Comparison of ENCODE assay signal across 7 cellular contexts in the genomic region with DNA sequence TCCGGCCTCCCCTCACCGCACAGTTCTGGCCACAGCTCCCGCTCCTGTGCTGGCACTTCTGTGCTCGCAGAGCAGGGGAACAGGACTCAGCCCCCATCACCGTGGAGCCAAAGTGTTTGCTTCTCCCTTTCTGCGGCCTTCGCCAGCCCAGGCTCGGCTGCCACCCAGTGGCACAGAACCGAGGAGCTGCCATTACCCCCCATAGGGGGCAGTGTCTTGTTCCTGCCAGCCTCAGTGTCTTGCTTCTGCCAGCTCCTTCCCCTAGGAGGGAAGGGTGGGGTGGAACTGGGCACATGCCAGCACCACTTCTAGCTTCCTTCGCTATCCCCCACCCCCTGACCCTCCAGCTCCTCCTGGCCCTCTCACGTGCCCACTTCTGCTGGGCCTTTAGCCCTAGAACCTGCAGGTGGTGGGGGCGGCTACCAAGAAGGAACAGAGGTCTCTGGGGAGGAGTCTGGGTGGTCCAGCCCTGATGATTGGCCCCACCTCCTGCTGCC. TPM values are rescaled to one million over a fixed set of nuclear protein-coding genes. Genes with fewer than 3 reads are reported as not detected.
DNase-seq lines count a peak whose midpoint lies in the region; ATAC-seq and TF ChIP-seq lines count a peak whose summit lies in the region.

No MANE protein-coding gene starts in this region.

- peak overlapping the region; percentile 62 to 88 (median 83) for H3K27ac ChIP-seq in stomach

- no peaks in the 10 kb centered on the region for H3K27me3 ChIP-seq in stomach

- DNase-seq in EL: peak; percentile 26
- DNase-seq in M059J (ENCODE audit: low read depth): peak; percentile 26
- DNase-seq in astrocyte of the spinal cord (ENCODE audit: low read depth, low spot score): peak; percentile 41
- DNase-seq in iPS-NIHi11 (ENCODE audit: low spot score): peak; percentile 77
- DNase-seq in stomach: peak; percentile 68
- DNase-seq in NCI-H82 (lab: John Stamatoyannopoulos, UW): no peak

- 31 to 42% (median 41%) methylated on average over 8 to 12 of the region's 12 CpGs for WGBS in stomach, 5 donors

- H3K36me3 ChIP-seq in stomach: peaks cover 63 to 99% (median 81%) of the 10 kb centered on the region in 4 donors

- in situ Hi-C loops in astrocyte of the spinal cord (cut with HindIII; ENCODE audit: low sequenced_read_pairs): no loop called here

- TF ChIP-seq CTCF in astrocyte of the spinal cord (IDR thresholded peaks at IDR 0.05; ENCODE audit: low read depth, low read length) (peak; percentile 85), stomach (IDR thresholded peaks at IDR 0.05) (peak in 5 of 7 experiments; percentile 28 to 71 (median 64))

- TF ChIP-seq EP300 in stomach (IDR thresholded peaks at IDR 0.05): no peak

- H3K4me1 ChIP-seq in stomach: peaks cover 22 to 64% (median 45%) of the 10 kb centered on the region in 4 donors

- H3K4me3 ChIP-seq in astrocyte of the spinal cord (ENCODE audit: low read depth, low read length): no peak overlapping the region
- peak overlapping the region in 1 of 4 donors; percentile 61 for H3K4me3 ChIP-seq in stomach

- TF ChIP-seq POLR2A in stomach (IDR thresholded peaks at IDR 0.05): no peak

- no peak for ATAC-seq in GM18858 (IDR thresholded peaks at IDR 0.05; ENCODE audit: unreplicated experiment)

- H3K9me3 ChIP-seq in stomach: no peaks in the 10 kb centered on the region

- intact Hi-C loops in stomach (cut with DNase I; ENCODE audit: low total_unique reads): no loop called here

RNA-seq across cellular contexts. Expression of a gene that starts 0.6 kb away (rescaled TPM):
- total RNA-seq in M059J (2014; rRNA removed; shearing (Covaris generic)): 0.62 and 1.2 TPM in 2 replicates
- 100 to 1,000 TPM in 2 of 5 donors, 10 to 100 TPM in 3; 11.6 to 133 (median 57.2) TPM for total RNA-seq in stomach
- polyA plus RNA-seq in stomach: 10 to 100 TPM; 20.4 to 44.6 (median 37.1) TPM

RNA-seq across cellular contexts. Expression of a gene that starts 6.3 kb away (rescaled TPM):
- total RNA-seq in M059J (2014; rRNA removed; shearing (Covaris generic)): 95.7 and 106 TPM in 2 replicates
- total RNA-seq in stomach: 100 to 1,000 TPM in 2 of 5 donors, 10 to 100 TPM in 3; 36.8 to 304 (median 89.7) TPM
- polyA plus RNA-seq in stomach: 10 to 100 TPM; 32.8 to 44.3 (median 38.7) TPM

RNA-seq across cellular contexts. Expression of a gene that starts 8.3 kb away (rescaled TPM):
- 0.54 and 1.4 TPM in 2 replicates for total RNA-seq in M059J (2014; rRNA removed; shearing (Covaris generic))
- 10 to 100 TPM in 3 of 5 donors, 1 to 10 TPM in 1, not detected in 1; 1.3 to 25.5 (median 14.5) TPM for total RNA-seq in stomach
- 1 to 10 TPM; 3.9 to 6.8 (median 4.0) TPM for polyA plus RNA-seq in stomach

RNA-seq across cellular contexts. Expression of a gene that starts 14.5 kb away (rescaled TPM):
- 7.7 and 13.7 TPM in 2 replicates for total RNA-seq in M059J (2014; rRNA removed; shearing (Covaris generic))
- 100 to 1,000 TPM in 1 of 5 donors, 10 to 100 TPM in 4; 13.2 to 156 (median 24.0) TPM for total RNA-seq in stomach
- polyA plus RNA-seq in stomach: 10 to 100 TPM in 1 of 3 donors, 1 to 10 TPM in 2; 8.5 to 25.7 (median 9.5) TPM

RNA-seq across cellular contexts. Expression of a gene that starts 27.9 kb away (rescaled TPM):
- total RNA-seq in M059J (2014; rRNA removed; shearing (Covaris generic)): 29.1 and 58.9 TPM in 2 replicates
- 100 to 1,000 TPM in 1 of 5 donors, 10 to 100 TPM in 4; 11.4 to 492 (median 39.4) TPM for total RNA-seq in stomach
- polyA plus RNA-seq in stomach: 10 to 100 TPM; 17.2 to 59.7 (median 21.5) TPM
